ENCODE assay signal across 32 cellular contexts in the genomic region with DNA sequence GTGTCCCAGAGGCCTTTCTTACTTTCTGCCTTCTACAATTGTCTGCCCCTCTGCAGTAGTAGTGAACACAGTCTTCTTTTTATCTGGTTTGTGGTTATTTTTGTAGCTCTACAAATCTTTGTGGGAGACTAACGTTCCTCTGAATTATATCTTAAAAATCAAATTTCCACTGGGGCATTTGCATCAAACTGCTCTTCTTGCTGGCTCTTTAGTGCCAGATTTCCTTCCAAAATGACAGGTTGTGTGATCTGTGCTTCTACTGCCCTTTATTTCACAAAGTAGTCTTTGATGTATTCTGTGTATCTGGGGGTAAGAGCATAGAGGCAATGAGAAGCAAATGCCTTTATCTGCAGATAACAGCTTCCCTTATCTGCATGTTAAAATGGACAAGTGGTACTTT. TPM values are rescaled to one million over a fixed set of nuclear protein-coding genes. Genes with fewer than 3 reads are reported as not detected.
"Had no signal": no experiment of that assay in that cellular context is flagged by ENCODE, and none has a peak within 500 bp of the region (broad histone marks: within the 10 kb centered on the region; RNA-seq: fewer than 3 reads in every experiment).

No MANE protein-coding gene starts in this region.

- DNase-seq: activated CD4-positive, alpha-beta T cell treated with anti-CD3 and anti-CD28 coated beads, Interleukin-2, amount 10 ng/mL, durations not matched to agents 24 days and 14 days; activated CD4-positive, alpha-beta T cell treated with anti-CD3 and anti-CD28 coated beads, Interleukin-2, amount 50 U/mL, for 4 hours; activated CD8-positive, alpha-beta T cell treated with anti-CD3 and anti-CD28 coated beads for 36 hours; activated effector memory CD4-positive, alpha-beta T cell treated with anti-CD3 and anti-CD28 coated beads, Interleukin-2, amount 50 U/mL, for 16 hours; activated naive CD4-positive, alpha-beta T cell treated with Interleukin-2 at 50 U/mL for 16 hours; activated naive CD8-positive, alpha-beta T cell treated with anti-CD3 and anti-CD28 coated beads, Interleukin-2, amount 10 ng/mL, durations not matched to agents 7 days and 5 days; activated T-cell treated with anti-CD3 and anti-CD28 coated beads, Interleukin-2, amount 50 U/mL, for 1 hour; activated T-cell treated with anti-CD3 and anti-CD28 coated beads, Interleukin-2, amount 50 U/mL, for 72 hours; amygdala; body of pancreas; cerebellar nuclear complex; Kasumi-1; MM.1S; MV-4-11; NCI-H1092; NCI-H1436 treated with DMSO at 0.1 percent for 48 hours; NCI-H187; NCI-H2029 treated with DMSO at 0.1 percent for 48 hours; NCI-H2107; NCI-H2171; NCI-H510A; NCI-H526; NCI-H748 treated with DMSO at 0.1 percent for 48 hours; NK-92 treated with Interleukin-12 subunit alpha and Interleukin-12 subunit beta, amount 100 ng/mL, for 24 hours; PC-9; SIG-M5 had no signal

- H3K27ac ChIP-seq: ascending aorta, body of pancreas, breast epithelium, PC-9, RWPE1 had no signal

- H3K4me2 ChIP-seq: PC-9 had no signal

- H3K36me3 ChIP-seq: ascending aorta, breast epithelium had no signal

- H3K4me3 ChIP-seq: ascending aorta, body of pancreas, breast epithelium, PC-9 had no signal

- H3K4me1 ChIP-seq: ascending aorta, body of pancreas, breast epithelium had no signal

- ATAC-seq: activated CD8-positive, alpha-beta T cell treated with anti-CD3 and anti-CD28 coated beads for 36 hours; activated T-cell treated with anti-CD3 and anti-CD28 coated beads, Interleukin-2, amount 50 U/mL, for 72 hours; activated T-helper 17 cell treated with anti-CD3 and anti-CD28 coated beads, Interleukin-2, amount 50 U/mL, for 72 hours; body of pancreas; Right ventricle myocardium inferior had no signal

- H2AFZ ChIP-seq: PC-9 had no signal

- H3K9me3 ChIP-seq: body of pancreas had no signal

- H3K27me3 ChIP-seq: ascending aorta, body of pancreas had no signal

RNA-seq across cellular contexts. Expression of a gene that starts 34.5 kb away (rescaled TPM):
- total RNA-seq: activated CD4-positive, alpha-beta T cell treated with anti-CD3 and anti-CD28 coated beads, Interleukin-2, amount 10 ng/mL, durations not matched to agents 24 days and 14 days; activated naive CD8-positive, alpha-beta T cell treated with anti-CD3 and anti-CD28 coated beads, Interleukin-2, amount 10 ng/mL, durations not matched to agents 7 days and 5 days; PC-9; T-helper 2 cell treated with Interferon-gamma antibody and Interleukin-4, amounts not matched to agents 100 ng/mL and 5 ng/mL, for 36 hours had no signal
